1 cellular context compared by ENCODE assay signal in the genomic region with DNA sequence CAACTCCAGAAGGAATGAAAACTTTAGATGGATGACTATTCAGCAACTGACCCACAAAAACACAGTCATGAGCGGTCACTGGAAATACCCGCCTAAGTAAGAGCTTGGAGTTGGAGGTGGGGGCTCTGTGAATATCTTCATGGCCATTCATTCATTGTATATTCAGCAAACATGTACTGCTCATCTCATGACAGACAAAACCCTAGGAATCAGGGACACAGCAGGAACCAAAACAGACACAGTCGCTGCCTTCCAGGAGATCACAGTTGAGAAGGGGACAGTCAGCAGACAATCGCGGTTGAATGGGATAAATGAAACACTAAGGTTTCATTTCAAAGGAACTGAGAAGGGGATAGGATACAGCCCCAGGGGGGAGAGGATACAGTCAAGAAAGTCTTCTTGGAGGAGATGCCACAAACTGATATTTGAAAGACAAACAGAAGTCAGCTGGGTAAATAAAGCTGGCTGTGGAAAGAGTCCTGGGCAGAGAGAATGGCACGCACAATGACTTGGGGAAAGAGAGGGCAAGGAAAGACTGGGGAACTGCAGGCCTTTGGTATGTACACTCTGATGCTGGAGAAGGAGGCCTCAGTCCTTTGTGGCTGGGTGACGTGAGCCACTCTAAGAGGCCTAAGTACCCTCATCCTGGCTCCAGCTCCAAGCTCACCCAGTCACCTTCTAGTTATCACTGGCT.
A peak's percentile ranks its signal among the peaks of the same experiment; 100 is the strongest.
TF ChIP-seq lines count a peak whose summit lies in the region.

No MANE protein-coding gene starts in this region.

TF ChIP-seq in H1, 55 proteins besides CTCF, POLR2A, EP300 and RAD21:
- TF ChIP-seq BRCA1 (IDR thresholded peaks at IDR 0.05; ENCODE audit: low read depth, low read length), result no peak
- no peak for TF ChIP-seq TAF1 (IDR thresholded peaks at IDR 0.05; ENCODE audit: low read depth, low read length)
- TF ChIP-seq TCF12 (IDR thresholded peaks at IDR 0.05; ENCODE audit: low read depth, low read length), result 0 out of 2 replicates have a peak, but pooled peaks have one; percentile 58
